16 cellular contexts compared by ENCODE assay signal in genomic region chr12:52876371-52876770, GRCh38. TPM values are rescaled to one million over a fixed set of nuclear protein-coding genes. Genes with fewer than 3 reads are reported as not detected.
DNase-seq lines count a peak whose midpoint lies in the region; ATAC-seq and TF ChIP-seq lines count a peak whose summit lies in the region.
"Had no signal": no experiment of that assay in that cellular context is flagged by ENCODE, and none has a peak within 500 bp of the region (broad histone marks: within the 10 kb centered on the region; RNA-seq: fewer than 3 reads in every experiment).

No MANE protein-coding gene starts in this region.

- no peaks in the 10 kb centered on the region for H3K36me3 ChIP-seq in osteoblast (ENCODE audit: insufficient read depth, low read length)
- H3K36me3 ChIP-seq: pancreas had no signal

- H3K4me3 ChIP-seq in epithelial cell of esophagus (ENCODE audit: low read length) (peak overlapping the region; percentile 32), osteoblast (ENCODE audit: insufficient read depth, low read length) (no peak overlapping the region)
- H3K4me3 ChIP-seq: pancreas had no signal

- no peak overlapping the region for H3K27ac ChIP-seq in osteoblast (ENCODE audit: low read depth, low read length)
- H3K27ac ChIP-seq: pancreas had no signal

- no peaks in the 10 kb centered on the region for H3K27me3 ChIP-seq in osteoblast (ENCODE audit: insufficient read depth, low read length)
- H3K27me3 ChIP-seq: pancreas had no signal

- in situ Hi-C loops in Caki2 (cut with HindIII; ENCODE audit: low pct_unique_long_range_greater_than_20kb, low sequenced_read_pairs): loop anchor here (25.0 kb wide), 1 partner anchor 111 kb away; no protein-coding TSS in a partner anchor

- peak; percentile 56 for DNase-seq in Caki2 (ENCODE audit: low read depth)
- peak; percentile 91 for DNase-seq in NCI-H2171 treated with DMSO at 0.1 percent for 48 hours (lab: John Stamatoyannopoulos, UW)
- DNase-seq in epithelial cell of esophagus (ENCODE audit: low read depth): peak; percentile 98
- peak; percentile 71 for DNase-seq in osteoblast (ENCODE audit: insufficient read length, low spot score, missing footprints)
- DNase-seq in NOMO-1 treated with DMSO at 0.1 percent for 48 hours (lab: John Stamatoyannopoulos, UW; ENCODE audit: unreplicated experiment): no peak
- no peak for DNase-seq in activated CD4-positive, CD25-positive, alpha-beta regulatory T cell treated with anti-CD3 and anti-CD28 coated beads, Interleukin-2, amount 50 U/mL, for 72 hours
- DNase-seq: activated CD8-positive, alpha-beta memory T cell treated with anti-CD3 and anti-CD28 coated beads for 24 hours; AML-193; NCI-H1436 treated with DMSO at 0.1 percent for 48 hours; stimulated activated CD4-positive, alpha-beta T cell treated with anti-CD3 and anti-CD28 coated beads, Interleukin-15, amount 100 ng/mL, for 24 hours had no signal

- H4K20me1 ChIP-seq in osteoblast (ENCODE audit: insufficient read depth, low read length): no peaks in the 10 kb centered on the region

- no peak overlapping the region for H2AFZ ChIP-seq in osteoblast (ENCODE audit: low read length)

- H3K4me1 ChIP-seq in osteoblast (ENCODE audit: insufficient read depth, low read length): peaks cover 24% of the 10 kb centered on the region

- H3K9me3 ChIP-seq in osteoblast (ENCODE audit: low read depth, low read length): no peaks in the 10 kb centered on the region
- H3K9me3 ChIP-seq: pancreas had no signal

- TF ChIP-seq CTCF in epithelial cell of esophagus (IDR thresholded peaks at IDR 0.05; ENCODE audit: insufficient read depth, low read depth, low read length, missing control alignments): no peak
- no peak for TF ChIP-seq CTCF in osteoblast (IDR thresholded peaks at IDR 0.05; ENCODE audit: extremely low read depth, low read depth, low read length)

- ATAC-seq in HG02610 (IDR thresholded peaks at IDR 0.05; ENCODE audit: unreplicated experiment) (no peak), HG03095 (IDR thresholded peaks at IDR 0.05; ENCODE audit: unreplicated experiment) (no peak)

- no peak overlapping the region for H3K4me2 ChIP-seq in osteoblast (ENCODE audit: insufficient read depth, low read length)

- H3K79me2 ChIP-seq in osteoblast (ENCODE audit: insufficient read depth, low read length): no peaks in the 10 kb centered on the region

RNA-seq across cellular contexts. Expression of gene KRT78, which starts 27.6 kb away (rescaled TPM):
- not detected in 2 replicates for total RNA-seq in Caki2 (2014; rRNA removed; shearing (Covaris generic); ENCODE audit: low replicate concordance)
- total RNA-seq in osteoblast: not detected in 2 replicates
- total RNA-seq: dermis microvascular lymphatic vessel endothelial cell, fibroblast of villous mesenchyme, temporal lobe had no signal

RNA-seq across cellular contexts. Expression of gene KRT8, which starts 28.5 kb away (rescaled TPM):
- 1,565 and 1,569 TPM in 2 replicates for total RNA-seq in Caki2 (2014; rRNA removed; shearing (Covaris generic); ENCODE audit: low replicate concordance)
- total RNA-seq in osteoblast: 2.9 and 5.1 TPM in 2 replicates

RNA-seq across cellular contexts. Expression of gene KRT79, which starts 42.3 kb away (rescaled TPM):
- not detected in 2 replicates for total RNA-seq in Caki2 (2014; rRNA removed; shearing (Covaris generic); ENCODE audit: low replicate concordance)
- total RNA-seq in osteoblast: not detected in 2 replicates
- total RNA-seq: dermis microvascular lymphatic vessel endothelial cell, fibroblast of villous mesenchyme, temporal lobe had no signal

Comparison
In these comparisons a context has a peak if more than half of its experiments do, and no peak if none do; other contexts are left out.
1. DNase-seq: peak in Caki2 (single experiment), NCI-H2171 treated with DMSO at 0.1 percent for 48 hours (single experiment), epithelial cell of esophagus (single experiment) and osteoblast (single experiment); none in NOMO-1 treated with DMSO at 0.1 percent for 48 hours (single experiment) and activated CD4-positive, CD25-positive, alpha-beta regulatory T cell treated with anti-CD3 and anti-CD28 coated beads, Interleukin-2, amount 50 U/mL, for 72 hours (single experiment).
2. RNA of gene KRT8, which starts 28.5 kb away (total RNA-seq): 1,565 to 1,569 TPM in Caki2; 2.9 to 5.1 TPM in osteoblast; every median in the first group is over 100 times any median in the second.